ENCODE assay signal across 10 cellular contexts in genomic region chr19:42206871-42207755, GRCh38. TPM values are rescaled to one million over a fixed set of nuclear protein-coding genes. Genes with fewer than 3 reads are reported as not detected.
DNase-seq lines count a peak whose midpoint lies in the region; ATAC-seq, FAIRE-seq and TF ChIP-seq lines count a peak whose summit lies in the region.
"Had no signal": no experiment of that assay in that cellular context is flagged by ENCODE, and none has a peak within 500 bp of the region (broad histone marks: within the 10 kb centered on the region; RNA-seq: fewer than 3 reads in every experiment).

No MANE protein-coding gene starts in this region.

- peak overlapping the region; percentile 37 to 85 (median 69); a peak in 21 of 22 replicates for H3K4me2 ChIP-seq in BLaER1 treated with 17β-estradiol and CSF1 and Interleukin-3, amounts not matched to agents 10 nM and 100 nM
- H3K4me2 ChIP-seq in astrocyte (ENCODE audit: low read length), result peak overlapping the region; percentile 71

- H3K9me3 Mint-ChIP-seq in astrocyte (ENCODE audit: unreplicated experiment), result no peaks in the 10 kb centered on the region

- H3K27ac ChIP-seq in BLaER1 treated with 17β-estradiol and CSF1 and Interleukin-3, amounts not matched to agents 10 nM and 100 nM, result peak overlapping the region in 9 of 11 experiments; percentile 10 to 58 (median 49); a peak in 15 of 22 replicates
- peak overlapping the region; percentile 82 for H3K27ac ChIP-seq in astrocyte (ENCODE audit: low read depth, low read length)
- H3K27ac ChIP-seq in mucosa of rectum (ENCODE audit: low read depth in 2 of 2, low read length in 2 of 2), result peak overlapping the region; percentile 48 to 60

- DNase-seq in HPDE6-E6E7 (ENCODE audit: extremely low spot score) (peak; percentile 86), astrocyte (ENCODE audit: low read depth) (peak; percentile 56), DMS79 treated with DMSO at 0.1 percent for 48 hours (lab: John Stamatoyannopoulos, UW) (no peak)
- DNase-seq in stimulated activated CD4-positive, alpha-beta T cell treated with anti-CD3 and anti-CD28 coated beads, Interleukin-4, amount 100 ng/mL, for 4 hours, result no peak
- DNase-seq: left ventricle myocardium superior, NCI-H524 treated with DMSO at 0.1 percent for 48 hours had no signal

- ATAC-seq in HG02759 (IDR thresholded peaks at IDR 0.05; ENCODE audit: unreplicated experiment) (no peak), HG03571 (IDR thresholded peaks at IDR 0.05; ENCODE audit: unreplicated experiment) (no peak)
- ATAC-seq: left ventricle myocardium superior had no signal

- H3K79me2 ChIP-seq in astrocyte (ENCODE audit: insufficient read depth, low read length), result peaks cover 21% of the 10 kb centered on the region

- peak overlapping the region; percentile 91 for H3K27ac Mint-ChIP-seq in astrocyte (ENCODE audit: unreplicated experiment)

- peak overlapping the region in 9 of 11 experiments; percentile 11 to 46 (median 24); a peak in 7 of 22 replicates for H3K9ac ChIP-seq in BLaER1 treated with 17β-estradiol and CSF1 and Interleukin-3, amounts not matched to agents 10 nM and 100 nM
- H3K9ac ChIP-seq in astrocyte (ENCODE audit: low read length) (peak overlapping the region; percentile 22), mucosa of rectum (ENCODE audit: low read depth in 1 of 2, low read length in 2 of 2) (no peak overlapping the region)

- H3K36me3 ChIP-seq in BLaER1 treated with 17β-estradiol and CSF1 and Interleukin-3, amounts not matched to agents 10 nM and 100 nM, result peaks cover 78 to 95% (median 91%) of the 10 kb centered on the region in 11 experiments
- H3K36me3 ChIP-seq in astrocyte (ENCODE audit: insufficient read depth, low read length), result peaks cover 11% of the 10 kb centered on the region
- peaks cover 51 to 76% of the 10 kb centered on the region in 2 donors for H3K36me3 ChIP-seq in mucosa of rectum (ENCODE audit: control insufficient read depth in 2 of 2, insufficient read depth in 2 of 2, low read length in 2 of 2)

- peaks cover 27% of the 10 kb centered on the region for H3K4me1 Mint-ChIP-seq in astrocyte (ENCODE audit: low read depth, unreplicated experiment)

- H3K27me3 ChIP-seq in BLaER1 treated with 17β-estradiol and CSF1 and Interleukin-3, amounts not matched to agents 10 nM and 100 nM, result no peaks in the 10 kb centered on the region
- H3K27me3 ChIP-seq in astrocyte (ENCODE audit: insufficient read depth, low read length), result no peaks in the 10 kb centered on the region
- H3K27me3 ChIP-seq in mucosa of rectum (ENCODE audit: control insufficient read depth in 2 of 2, insufficient read depth in 2 of 2, low read length in 2 of 2), result no peaks in the 10 kb centered on the region

- no peak overlapping the region for H2AFZ ChIP-seq in astrocyte (ENCODE audit: low read depth, low read length)

- H3K9me3 ChIP-seq in BLaER1 treated with 17β-estradiol and CSF1 and Interleukin-3, amounts not matched to agents 10 nM and 100 nM (replicated peaks in 1 of 11), result no peaks in the 10 kb centered on the region
- H3K9me3 ChIP-seq in astrocyte (ENCODE audit: insufficient read depth, low read depth, low read length) (no peaks in the 10 kb centered on the region), mucosa of rectum (ENCODE audit: control insufficient read depth in 2 of 2, low read length in 2 of 2) (no peaks in the 10 kb centered on the region)

- H3K36me3 Mint-ChIP-seq in astrocyte (ENCODE audit: low read depth, unreplicated experiment), result peaks cover 44% of the 10 kb centered on the region

- H3K27me3 Mint-ChIP-seq in astrocyte (ENCODE audit: low read depth, unreplicated experiment), result no peaks in the 10 kb centered on the region

- H3K4me3 ChIP-seq in BLaER1 treated with 17β-estradiol and CSF1 and Interleukin-3, amounts not matched to agents 10 nM and 100 nM, result no peak overlapping the region; a peak in 1 of 20 replicates
- H3K4me3 ChIP-seq in astrocyte (ENCODE audit: insufficient read depth, low read depth, low read length) (peak overlapping the region; percentile 6), mucosa of rectum (ENCODE audit: low read length in 2 of 2) (no peak overlapping the region)

- H3K4me1 ChIP-seq in BLaER1 treated with 17β-estradiol and CSF1 and Interleukin-3, amounts not matched to agents 10 nM and 100 nM, result peaks cover 29 to 95% (median 48%) of the 10 kb centered on the region in 10 experiments
- peaks cover 36% of the 10 kb centered on the region for H3K4me1 ChIP-seq in astrocyte (ENCODE audit: insufficient read depth, low read length)
- H3K4me1 ChIP-seq in mucosa of rectum (ENCODE audit: control insufficient read depth in 2 of 2, insufficient read depth in 2 of 2, low read length in 2 of 2), result peaks cover 8 to 12% of the 10 kb centered on the region in 2 donors

- no peak for FAIRE-seq in astrocyte (lab: Jason Lieb, UNC)

- H4K20me1 ChIP-seq in BLaER1 treated with 17β-estradiol and CSF1 and Interleukin-3, amounts not matched to agents 10 nM and 100 nM, result peaks cover 0 to 88% (median 15%) of the 10 kb centered on the region in 11 experiments; a peak in 12 of 22 replicates
- H4K20me1 ChIP-seq in astrocyte (ENCODE audit: insufficient read depth, low read length), result peaks cover 13% of the 10 kb centered on the region

- TF ChIP-seq CTCF in astrocyte (IDR thresholded peaks at IDR 0.05; ENCODE audit: insufficient read depth, low read depth, low read length), result no peak

- H3K4me3 Mint-ChIP-seq in astrocyte (ENCODE audit: unreplicated experiment), result peak overlapping the region; percentile 71

RNA-seq across cellular contexts. Expression of gene DEDD2, which starts 10.4 kb away (rescaled TPM):
- 24.4 and 26.1 TPM in 2 replicates for total RNA-seq in astrocyte

RNA-seq across cellular contexts. Expression of gene ZNF526, which starts 13.0 kb away (rescaled TPM):
- total RNA-seq in astrocyte, result 20.2 and 21.6 TPM in 2 replicates

RNA-seq across cellular contexts. Expression of gene GSK3A, which starts 35.3 kb away (rescaled TPM):
- total RNA-seq in astrocyte, result 49.5 and 50.3 TPM in 2 replicates

RNA-seq across cellular contexts. Expression of gene ERF, which starts 47.8 kb away (rescaled TPM):
- 108 TPM in 2 replicates for total RNA-seq in astrocyte

Comparison
In these comparisons a context has a peak if more than half of its experiments do, and no peak if none do; other contexts are left out.
1. H3K9ac ChIP-seq: peak in BLaER1 treated with 17β-estradiol and CSF1 and Interleukin-3, amounts not matched to agents 10 nM and 100 nM (9 of 11) and astrocyte (single experiment); none in mucosa of rectum (0 of 2).
2. DNase-seq: peak in HPDE6-E6E7 (single experiment) and astrocyte (single experiment); none in stimulated activated CD4-positive, alpha-beta T cell treated with anti-CD3 and anti-CD28 coated beads, Interleukin-4, amount 100 ng/mL, for 4 hours (0 of 2) and DMS79 treated with DMSO at 0.1 percent for 48 hours (single experiment).
3. Peak in every context shown above with its lines, with median percentiles within 50 percentile points of each other: H3K27ac ChIP-seq.